ENCODE assay signal across 8 cellular contexts in the genomic region with DNA sequence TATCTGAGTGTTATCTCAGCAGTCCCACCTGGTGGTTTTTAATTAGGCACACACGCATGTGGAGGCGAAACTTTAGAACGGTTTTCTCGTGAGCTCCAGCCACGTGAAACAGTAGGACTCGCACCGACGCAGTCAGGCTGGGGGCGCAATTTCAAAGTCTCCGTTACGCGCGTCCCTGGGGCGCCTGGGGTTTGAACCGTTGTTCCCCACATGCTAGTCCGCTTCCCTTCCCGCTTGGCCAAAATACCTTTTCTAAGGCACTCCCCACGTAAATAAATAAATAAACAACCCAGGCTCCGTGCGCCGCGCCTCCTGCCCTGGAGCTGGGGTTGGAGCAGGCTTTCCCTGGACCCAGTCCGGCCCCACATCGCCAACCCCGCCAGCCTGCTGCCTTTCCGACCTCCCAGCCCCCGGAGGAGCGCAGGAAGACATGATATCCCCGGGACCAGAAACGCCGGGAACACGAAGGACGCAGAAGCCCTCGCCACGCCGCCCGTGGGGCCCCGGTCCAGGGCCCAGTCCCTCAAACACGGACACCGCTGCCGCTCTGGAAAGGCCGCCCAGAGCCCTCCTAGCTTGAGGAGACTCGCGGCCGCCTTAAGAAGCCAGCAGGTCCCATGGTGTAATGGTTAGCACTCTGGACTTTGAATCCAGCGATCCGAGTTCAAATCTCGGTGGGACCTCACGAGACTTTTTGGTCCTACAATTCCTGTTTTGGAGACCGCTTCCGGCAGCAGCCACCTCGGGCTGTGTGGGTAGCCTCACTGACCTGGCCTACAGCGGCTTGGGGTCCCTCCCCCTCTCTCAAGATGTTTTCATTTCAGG. TPM values are rescaled to one million over a fixed set of nuclear protein-coding genes. Genes with fewer than 3 reads are reported as not detected.
DNase-seq lines count a peak whose midpoint lies in the region; ATAC-seq, FAIRE-seq and TF ChIP-seq lines count a peak whose summit lies in the region.

No MANE protein-coding gene starts in this region.

- POLR2A ChIA-PET in activated CD4-positive, alpha-beta T cell treated with anti-CD3 and anti-CD28 coated beads, Interleukin-2, amount 10 ng/mL, durations not matched to agents 7 days and 5 days (lab: Charles Lee), result interaction anchor here (0.6 to 0.7 kb wide), 3 partner anchors 17 to 118 kb away, joined by 3 read pairs; no protein-coding TSS in a partner anchor
- POLR2A ChIA-PET in HepG2 (lab: Yijun Ruan, JAX), result interaction anchor here (0.7 to 3.1 kb wide), 12 partner anchors 8 to 572 kb away, joined by 3 to 16 read pairs (median 4); a partner anchor contains a TSS

- peak in 1 of 2 experiments; percentile 57; a peak in 3 of 4 replicates for TF ChIP-seq POLR2A in HepG2 (IDR thresholded peaks at IDR 0.05; ENCODE audit: insufficient read depth in 1 of 2, low read depth in 2 of 2, low read length in 2 of 2)

- H3K4me3 ChIP-seq in HepG2 (replicated peaks in 1 of 3; ENCODE audit: insufficient read depth in 1 of 3, low read depth in 2 of 3, low read length in 3 of 3), result peak overlapping the region; percentile 75 to 80 (median 76)

- H3K4me3 Mint-ChIP-seq in activated CD4-positive, alpha-beta T cell treated with anti-CD3 and anti-CD28 coated beads, Interleukin-2, amount 10 ng/mL, durations not matched to agents 7 days and 5 days, result peak overlapping the region; percentile 85

- FAIRE-seq in HepG2 (lab: Jason Lieb, UNC), result peak; percentile 73

- H3K4me1 Mint-ChIP-seq in activated CD4-positive, alpha-beta T cell treated with anti-CD3 and anti-CD28 coated beads, Interleukin-2, amount 10 ng/mL, durations not matched to agents 7 days and 5 days, result peaks cover 48% of the 10 kb centered on the region

- TF ChIP-seq CTCF in HepG2 (CRISPR knock-in tag; IDR thresholded peaks at IDR 0.05), result peak; percentile 83

- TF ChIP-seq RAD21 in HepG2 (CRISPR knock-in tag; IDR thresholded peaks at IDR 0.05), result no peak; the same call in none of the 2 replicates

- peak overlapping the region; percentile 98 for H3K27ac Mint-ChIP-seq in activated CD4-positive, alpha-beta T cell treated with anti-CD3 and anti-CD28 coated beads, Interleukin-2, amount 10 ng/mL, durations not matched to agents 7 days and 5 days

- H3K36me3 ChIP-seq in HepG2 (replicated peaks in 1 of 2; ENCODE audit: control insufficient read depth in 1 of 2, insufficient read depth in 2 of 2, low read length in 2 of 2), result no peaks in the 10 kb centered on the region

- peak overlapping the region; percentile 82 for H2AFZ ChIP-seq in HepG2 (ENCODE audit: low read length)

- in situ Hi-C loops in HepG2 (cut with HindIII; ENCODE audit: extremely low pct_ligation_motif_present, low pct_unique_long_range_greater_than_20kb), result no loop called here

- H3K27ac ChIP-seq in HepG2 (ENCODE audit: extremely low read length, insufficient read depth, low read length), result peak overlapping the region; percentile 88

- peak; percentile 46 for ATAC-seq in GM19351 (IDR thresholded peaks at IDR 0.05; ENCODE audit: unreplicated experiment)
- ATAC-seq in HG03520 (IDR thresholded peaks at IDR 0.05; ENCODE audit: unreplicated experiment), result peak; percentile 33
- peak; percentile 71 for ATAC-seq in HepG2

- peak; percentile 84 to 99 (median 96) for DNase-seq in C1 segment of cervical spinal cord (lab: John Stamatoyannopoulos, UW)
- DNase-seq in NCI-H526 treated with DMSO at 0.1 percent for 48 hours (lab: John Stamatoyannopoulos, UW), result peak; percentile 97
- peak; percentile 90 for DNase-seq in activated CD4-positive, alpha-beta T cell treated with anti-CD3 and anti-CD28 coated beads, Interleukin-2, amount 10 ng/mL, durations not matched to agents 7 days and 5 days
- DNase-seq in dedifferentiated amniotic fluid mesenchymal stem cell (ENCODE audit: extremely low spot score), result peak; percentile 74
- peak; percentile 90 for DNase-seq in HepG2 (ENCODE audit: low spot score)
- peak; percentile 90 for DNase-seq in stimulated activated CD4-positive, alpha-beta T cell treated with anti-CD3 and anti-CD28 coated beads, Interleukin-4, amount 100 ng/mL, for 1 hour

- 1% methylated on average over 44 of the region's 53 CpGs for whole genome bisulfite sequencing in HepG2 (ENCODE audit: low lambda C conversion rate)

- CTCF ChIA-PET in activated CD4-positive, alpha-beta T cell treated with anti-CD3 and anti-CD28 coated beads, Interleukin-2, amount 10 ng/mL, durations not matched to agents 7 days and 5 days (lab: Charles Lee), result interaction anchor here (1.0 to 3.4 kb wide), 8 partner anchors 9 to 149 kb away, joined by 3 to 23 read pairs (median 4); a partner anchor contains a TSS
- CTCF ChIA-PET in HepG2 (lab: Yijun Ruan, JAX; ENCODE audit: low intra/inter-chr PET ratio, low total read pairs), result no interaction called here

- H3K79me2 ChIP-seq in HepG2 (ENCODE audit: insufficient read depth, low read length), result no peaks in the 10 kb centered on the region

- H3K4me1 ChIP-seq in HepG2 (ENCODE audit: insufficient read depth, low read length), result peaks cover 18% of the 10 kb centered on the region

- peaks cover 0 to 2% of the 10 kb centered on the region in 2 experiments; a peak in 1 of 5 replicates for H3K27me3 ChIP-seq in HepG2 (ENCODE audit: control insufficient read depth in 1 of 2, insufficient read depth in 2 of 2, low read length in 2 of 2)

- H3K36me3 Mint-ChIP-seq in activated CD4-positive, alpha-beta T cell treated with anti-CD3 and anti-CD28 coated beads, Interleukin-2, amount 10 ng/mL, durations not matched to agents 7 days and 5 days (ENCODE audit: low read depth), result no peaks in the 10 kb centered on the region

- TSS peak; percentile 62 for BruUV-seq in HepG2 (replicated peaks; lab: Mats Ljungman, UMichigan)

- no peaks in the 10 kb centered on the region for H3K27me3 Mint-ChIP-seq in activated CD4-positive, alpha-beta T cell treated with anti-CD3 and anti-CD28 coated beads, Interleukin-2, amount 10 ng/mL, durations not matched to agents 7 days and 5 days

- peak overlapping the region; percentile 84 for H3K9ac ChIP-seq in HepG2 (ENCODE audit: insufficient read depth, low read depth, low read length)

- TF ChIP-seq EP300 in HepG2 (IDR thresholded peaks at IDR 0.05; ENCODE audit: low read depth in 2 of 2, low read length in 2 of 2), result peak in 1 of 2 experiments; percentile 28; a peak in 1 of 4 replicates
- TF ChIP-seq EP300 in HepG2 (CRISPR knock-in tag; IDR thresholded peaks at IDR 0.05; ENCODE audit: borderline replicate concordance), result peak; percentile 35

- H3K9me3 ChIP-seq in HepG2 (ENCODE audit: low read length), result no peaks in the 10 kb centered on the region

- intact Hi-C loops in HepG2 (cut with micrococcal nuclease; ENCODE audit: unreplicated experiment), result loop anchor here (1.0 to 5.0 kb wide), 3 partner anchors 85 to 299 kb away; a partner anchor contains a TSS

- H3K4me2 ChIP-seq in HepG2 (ENCODE audit: low read depth, low read length), result peak overlapping the region; percentile 77

- peaks cover 2% of the 10 kb centered on the region for H3K9me3 Mint-ChIP-seq in activated CD4-positive, alpha-beta T cell treated with anti-CD3 and anti-CD28 coated beads, Interleukin-2, amount 10 ng/mL, durations not matched to agents 7 days and 5 days

- no peaks in the 10 kb centered on the region for H4K20me1 ChIP-seq in HepG2 (ENCODE audit: insufficient read depth, low read length)

RNA-seq across cellular contexts. Expression of a gene that starts 18.2 kb away (rescaled TPM):
- total RNA-seq in activated CD4-positive, alpha-beta T cell treated with anti-CD3 and anti-CD28 coated beads, Interleukin-2, amount 10 ng/mL, durations not matched to agents 7 days and 5 days, result 10 to 100 TPM; 15.0 to 15.9 TPM
- total RNA-seq in HepG2 (2016; rRNA removed; fragmentation: Illumina TruSeq; extraction: Trizol), result not detected in 2 replicates
- not detected in 2 replicates for total RNA-seq in HepG2 (2016; cell fraction: cytosol; rRNA removed; fragmentation: Illumina TruSeq; extraction: Trizol; ENCODE audit: low read depth)
- not detected in 2 replicates for total RNA-seq in HepG2 (2016; cell fraction: insoluble cytoplasmic fraction; rRNA removed; fragmentation: Illumina TruSeq; extraction: Trizol)
- not detected in 2 replicates for total RNA-seq in HepG2 (2016; cell fraction: membrane; rRNA removed; fragmentation: Illumina TruSeq; extraction: Trizol)
- total RNA-seq in HepG2 (2016; cell fraction: nucleus; rRNA removed; fragmentation: Illumina TruSeq; extraction: Trizol), result not detected in 2 replicates
- polyA plus RNA-seq in HepG2 (2011; rRNA removed), result not detected in 2 replicates
- not detected in 2 replicates for polyA plus RNA-seq in HepG2 (2011; cell fraction: cytosol; rRNA removed)
- polyA plus RNA-seq in HepG2 (2011; cell fraction: nucleus; rRNA removed), result not detected in 2 replicates
- not detected in 2 replicates for polyA plus RNA-seq in HepG2 (2012)
- not detected in 2 replicates for polyA plus RNA-seq in HepG2 (2016; cell fraction: cytosol; fragmentation: Illumina TruSeq; extraction: Trizol; ENCODE audit: low read depth)
- not detected in 2 replicates for polyA plus RNA-seq in HepG2 (2016; cell fraction: insoluble cytoplasmic fraction; fragmentation: Illumina TruSeq; extraction: Trizol; ENCODE audit: low read depth)
- not detected in 2 replicates for polyA plus RNA-seq in HepG2 (2016; cell fraction: membrane; fragmentation: Illumina TruSeq; extraction: Trizol; ENCODE audit: low read depth)
- not detected in 2 replicates for polyA plus RNA-seq in HepG2 (2016; cell fraction: nucleus; fragmentation: Illumina TruSeq; extraction: Trizol; ENCODE audit: insufficient read depth, low read depth)
- not detected in 2 replicates for polyA minus RNA-seq in HepG2 (2011; rRNA and poly(A)+ RNA removed; ENCODE audit: low replicate concordance)
- polyA minus RNA-seq in HepG2 (2011; cell fraction: cytosol; rRNA and poly(A)+ RNA removed), result not detected in 2 replicates
- polyA minus RNA-seq in HepG2 (2011; cell fraction: nucleus; rRNA and poly(A)+ RNA removed), result not detected in 2 replicates

RNA-seq across cellular contexts. Expression of a gene that starts 18.4 kb away (rescaled TPM):
- total RNA-seq in activated CD4-positive, alpha-beta T cell treated with anti-CD3 and anti-CD28 coated beads, Interleukin-2, amount 10 ng/mL, durations not matched to agents 7 days and 5 days, result 10 to 100 TPM; 58.4 to 59.4 TPM
- not detected in 2 replicates for total RNA-seq in HepG2 (2016; rRNA removed; fragmentation: Illumina TruSeq; extraction: Trizol)
- not detected in 2 replicates for total RNA-seq in HepG2 (2016; cell fraction: cytosol; rRNA removed; fragmentation: Illumina TruSeq; extraction: Trizol; ENCODE audit: low read depth)
- not detected in 2 replicates for total RNA-seq in HepG2 (2016; cell fraction: insoluble cytoplasmic fraction; rRNA removed; fragmentation: Illumina TruSeq; extraction: Trizol)
- not detected in 2 replicates for total RNA-seq in HepG2 (2016; cell fraction: membrane; rRNA removed; fragmentation: Illumina TruSeq; extraction: Trizol)
- total RNA-seq in HepG2 (2016; cell fraction: nucleus; rRNA removed; fragmentation: Illumina TruSeq; extraction: Trizol), result not detected in 2 replicates
- not detected in 2 replicates for polyA plus RNA-seq in HepG2 (2011; rRNA removed)
- 0.04 TPM in 1 of 2 replicates, not detected in the other for polyA plus RNA-seq in HepG2 (2011; cell fraction: cytosol; rRNA removed)
- polyA plus RNA-seq in HepG2 (2011; cell fraction: nucleus; rRNA removed), result not detected in 2 replicates
- polyA plus RNA-seq in HepG2 (2012), result not detected in 2 replicates
- not detected in 2 replicates for polyA plus RNA-seq in HepG2 (2016; cell fraction: cytosol; fragmentation: Illumina TruSeq; extraction: Trizol; ENCODE audit: low read depth)
- polyA plus RNA-seq in HepG2 (2016; cell fraction: insoluble cytoplasmic fraction; fragmentation: Illumina TruSeq; extraction: Trizol; ENCODE audit: low read depth), result not detected in 2 replicates
- polyA plus RNA-seq in HepG2 (2016; cell fraction: membrane; fragmentation: Illumina TruSeq; extraction: Trizol; ENCODE audit: low read depth), result not detected in 2 replicates
- not detected in 2 replicates for polyA plus RNA-seq in HepG2 (2016; cell fraction: nucleus; fragmentation: Illumina TruSeq; extraction: Trizol; ENCODE audit: insufficient read depth, low read depth)
- not detected in 2 replicates for polyA minus RNA-seq in HepG2 (2011; rRNA and poly(A)+ RNA removed; ENCODE audit: low replicate concordance)
- polyA minus RNA-seq in HepG2 (2011; cell fraction: cytosol; rRNA and poly(A)+ RNA removed), result not detected in 2 replicates
- polyA minus RNA-seq in HepG2 (2011; cell fraction: nucleus; rRNA and poly(A)+ RNA removed), result not detected in 2 replicates

RNA-seq across cellular contexts. Expression of a gene that starts 38.5 kb away (rescaled TPM):
- total RNA-seq in activated CD4-positive, alpha-beta T cell treated with anti-CD3 and anti-CD28 coated beads, Interleukin-2, amount 10 ng/mL, durations not matched to agents 7 days and 5 days, result not detected
- total RNA-seq in HepG2 (2016; rRNA removed; fragmentation: Illumina TruSeq; extraction: Trizol), result not detected in 2 replicates
- total RNA-seq in HepG2 (2016; cell fraction: cytosol; rRNA removed; fragmentation: Illumina TruSeq; extraction: Trizol; ENCODE audit: low read depth), result not detected in 2 replicates
- not detected in 2 replicates for total RNA-seq in HepG2 (2016; cell fraction: insoluble cytoplasmic fraction; rRNA removed; fragmentation: Illumina TruSeq; extraction: Trizol)
- not detected in 2 replicates for total RNA-seq in HepG2 (2016; cell fraction: membrane; rRNA removed; fragmentation: Illumina TruSeq; extraction: Trizol)
- not detected in 2 replicates for total RNA-seq in HepG2 (2016; cell fraction: nucleus; rRNA removed; fragmentation: Illumina TruSeq; extraction: Trizol)
- polyA plus RNA-seq in HepG2 (2011; rRNA removed), result not detected in 2 replicates
- not detected in 2 replicates for polyA plus RNA-seq in HepG2 (2011; cell fraction: cytosol; rRNA removed)
- polyA plus RNA-seq in HepG2 (2011; cell fraction: nucleus; rRNA removed), result not detected in 2 replicates
- not detected in 2 replicates for polyA plus RNA-seq in HepG2 (2012)
- polyA plus RNA-seq in HepG2 (2016; cell fraction: cytosol; fragmentation: Illumina TruSeq; extraction: Trizol; ENCODE audit: low read depth), result not detected in 2 replicates
- polyA plus RNA-seq in HepG2 (2016; cell fraction: insoluble cytoplasmic fraction; fragmentation: Illumina TruSeq; extraction: Trizol; ENCODE audit: low read depth), result not detected in 2 replicates
- 0.16 TPM in 1 of 2 replicates, not detected in the other for polyA plus RNA-seq in HepG2 (2016; cell fraction: membrane; fragmentation: Illumina TruSeq; extraction: Trizol; ENCODE audit: low read depth)
- polyA plus RNA-seq in HepG2 (2016; cell fraction: nucleus; fragmentation: Illumina TruSeq; extraction: Trizol; ENCODE audit: insufficient read depth, low read depth), result not detected in 2 replicates
- polyA minus RNA-seq in HepG2 (2011; rRNA and poly(A)+ RNA removed; ENCODE audit: low replicate concordance), result 0.72 TPM in 1 of 2 replicates, not detected in the other
- polyA minus RNA-seq in HepG2 (2011; cell fraction: cytosol; rRNA and poly(A)+ RNA removed), result not detected in 2 replicates
- polyA minus RNA-seq in HepG2 (2011; cell fraction: nucleus; rRNA and poly(A)+ RNA removed), result not detected in 2 replicates

RNA-seq across cellular contexts. Expression of a gene that starts 59.6 kb away (rescaled TPM):
- total RNA-seq in activated CD4-positive, alpha-beta T cell treated with anti-CD3 and anti-CD28 coated beads, Interleukin-2, amount 10 ng/mL, durations not matched to agents 7 days and 5 days, result not detected
- not detected in 2 replicates for total RNA-seq in HepG2 (2016; rRNA removed; fragmentation: Illumina TruSeq; extraction: Trizol)
- total RNA-seq in HepG2 (2016; cell fraction: cytosol; rRNA removed; fragmentation: Illumina TruSeq; extraction: Trizol; ENCODE audit: low read depth), result not detected in 2 replicates
- total RNA-seq in HepG2 (2016; cell fraction: insoluble cytoplasmic fraction; rRNA removed; fragmentation: Illumina TruSeq; extraction: Trizol), result not detected in 2 replicates
- total RNA-seq in HepG2 (2016; cell fraction: membrane; rRNA removed; fragmentation: Illumina TruSeq; extraction: Trizol), result not detected in 2 replicates
- total RNA-seq in HepG2 (2016; cell fraction: nucleus; rRNA removed; fragmentation: Illumina TruSeq; extraction: Trizol), result 0.03 and 0.06 TPM in 2 replicates
- 0.13 TPM in 1 of 2 replicates, not detected in the other for polyA plus RNA-seq in HepG2 (2011; rRNA removed)
- 0.01 and 0.03 TPM in 2 replicates for polyA plus RNA-seq in HepG2 (2011; cell fraction: cytosol; rRNA removed)
- polyA plus RNA-seq in HepG2 (2011; cell fraction: nucleus; rRNA removed), result not detected in 2 replicates
- not detected in 2 replicates for polyA plus RNA-seq in HepG2 (2012)
- polyA plus RNA-seq in HepG2 (2016; cell fraction: cytosol; fragmentation: Illumina TruSeq; extraction: Trizol; ENCODE audit: low read depth), result not detected in 2 replicates
- not detected in 2 replicates for polyA plus RNA-seq in HepG2 (2016; cell fraction: insoluble cytoplasmic fraction; fragmentation: Illumina TruSeq; extraction: Trizol; ENCODE audit: low read depth)
- polyA plus RNA-seq in HepG2 (2016; cell fraction: membrane; fragmentation: Illumina TruSeq; extraction: Trizol; ENCODE audit: low read depth), result 0.01 TPM in 1 of 2 replicates, not detected in the other
- not detected in 2 replicates for polyA plus RNA-seq in HepG2 (2016; cell fraction: nucleus; fragmentation: Illumina TruSeq; extraction: Trizol; ENCODE audit: insufficient read depth, low read depth)
- not detected in 2 replicates for polyA minus RNA-seq in HepG2 (2011; rRNA and poly(A)+ RNA removed; ENCODE audit: low replicate concordance)
- not detected in 2 replicates for polyA minus RNA-seq in HepG2 (2011; cell fraction: cytosol; rRNA and poly(A)+ RNA removed)
- polyA minus RNA-seq in HepG2 (2011; cell fraction: nucleus; rRNA and poly(A)+ RNA removed), result under 0.01 and 0.13 TPM in 2 replicates

Comparison
In these comparisons a context has a peak if more than half of its experiments do, and no peak if none do; other contexts are left out.
1. Peak in every context shown above with its lines: DNase-seq, ATAC-seq, H3K4me3 ChIP-seq and H3K27ac ChIP-seq.
2. RNA of a gene that starts 18.2 kb away (total RNA-seq): 15.0 to 15.9 TPM in activated CD4-positive, alpha-beta T cell treated with anti-CD3 and anti-CD28 coated beads, Interleukin-2, amount 10 ng/mL, durations not matched to agents 7 days and 5 days; not detected in HepG2; every median in the first group is over 10 times any median in the second.
3. RNA of a gene that starts 18.4 kb away (total RNA-seq): 58.4 to 59.4 TPM in activated CD4-positive, alpha-beta T cell treated with anti-CD3 and anti-CD28 coated beads, Interleukin-2, amount 10 ng/mL, durations not matched to agents 7 days and 5 days; not detected in HepG2; every median in the first group is over 10 times any median in the second.